14 cellular contexts compared by ENCODE assay signal in genomic region chr16:2762711-2763110, GRCh38. TPM values are rescaled to one million over a fixed set of nuclear protein-coding genes. Genes with fewer than 3 reads are reported as not detected.
DNase-seq lines count a peak whose midpoint lies in the region; ATAC-seq and TF ChIP-seq lines count a peak whose summit lies in the region.
"Had no signal": no experiment of that assay in that cellular context is flagged by ENCODE, and none has a peak within 500 bp of the region (broad histone marks: within the 10 kb centered on the region; RNA-seq: fewer than 3 reads in every experiment).

No MANE protein-coding gene starts in this region.

- ATAC-seq in natural killer cell: no peak
- no peak for ATAC-seq in natural killer cell treated with Interleukin-12 subunit alpha and Interleukin-12 subunit beta and Interleukin-15 and Interleukin-18, amount 100 ng/mL, for 72 hours
- no peak for ATAC-seq in activated T-helper 17 cell treated with anti-CD3 and anti-CD28 coated beads, Interleukin-2, amount 50 U/mL, for 72 hours (replicated peaks)
- ATAC-seq in left lobe of liver: peak; percentile 4
- no peak for ATAC-seq in HG03460 (IDR thresholded peaks at IDR 0.05; ENCODE audit: unreplicated experiment)

- H3K4me3 Mint-ChIP-seq in natural killer cell: peak overlapping the region; percentile 32
- no peak overlapping the region for H3K4me3 Mint-ChIP-seq in natural killer cell treated with Interleukin-12 subunit alpha and Interleukin-12 subunit beta and Interleukin-15 and Interleukin-18, amount 100 ng/mL, for 72 hours
- no peak overlapping the region for H3K4me3 Mint-ChIP-seq in activated T-helper 17 cell treated with anti-CD3 and anti-CD28 coated beads, Interleukin-2, amount 50 U/mL, for 72 hours
- H3K4me3 Mint-ChIP-seq in type B pancreatic cell: no peak overlapping the region

- DNase-seq in natural killer cell: no peak
- no peak for DNase-seq in natural killer cell treated with Interleukin-12 subunit alpha and Interleukin-12 subunit beta and Interleukin-15 and Interleukin-18, amount 100 ng/mL, for 72 hours (ENCODE audit: low spot score)
- DNase-seq in left lobe of liver (ENCODE audit: low spot score): no peak
- no peak for DNase-seq in type B pancreatic cell (ENCODE audit: extremely low spot score, unreplicated experiment)
- no peak for DNase-seq in NCI-H345 treated with DMSO at 0.1 percent for 48 hours (lab: John Stamatoyannopoulos, UW; ENCODE audit: unreplicated experiment)
- DNase-seq in NCI-H128 (lab: John Stamatoyannopoulos, UW; ENCODE audit: unreplicated experiment): no peak
- DNase-seq: BE2C, H7, NCI-H1436 treated with DMSO at 0.1 percent for 48 hours, NCI-H2227 treated with DMSO at 0.1 percent for 48 hours, NCI-H69 had no signal

- H3K4me1 Mint-ChIP-seq in natural killer cell (peaks cover 40 to 52% of the 10 kb centered on the region in 2 donors), type B pancreatic cell (ENCODE audit: unreplicated experiment) (peaks cover under 1% of the 10 kb centered on the region)
- H3K4me1 Mint-ChIP-seq in natural killer cell treated with Interleukin-12 subunit alpha and Interleukin-12 subunit beta and Interleukin-15 and Interleukin-18, amount 100 ng/mL, for 72 hours (ENCODE audit: low read depth in 2 of 2): peaks cover 51 to 59% of the 10 kb centered on the region in 2 donors
- peaks cover 21% of the 10 kb centered on the region for H3K4me1 Mint-ChIP-seq in activated T-helper 17 cell treated with anti-CD3 and anti-CD28 coated beads, Interleukin-2, amount 50 U/mL, for 72 hours

- H3K27me3 Mint-ChIP-seq in natural killer cell (ENCODE audit: low read depth in 2 of 2) (no peaks in the 10 kb centered on the region), type B pancreatic cell (no peaks in the 10 kb centered on the region)
- H3K27me3 Mint-ChIP-seq in natural killer cell treated with Interleukin-12 subunit alpha and Interleukin-12 subunit beta and Interleukin-15 and Interleukin-18, amount 100 ng/mL, for 72 hours: no peaks in the 10 kb centered on the region
- no peaks in the 10 kb centered on the region for H3K27me3 Mint-ChIP-seq in activated T-helper 17 cell treated with anti-CD3 and anti-CD28 coated beads, Interleukin-2, amount 50 U/mL, for 72 hours

- peak overlapping the region; percentile 75 to 84 for H3K27ac Mint-ChIP-seq in natural killer cell
- H3K27ac Mint-ChIP-seq in natural killer cell treated with Interleukin-12 subunit alpha and Interleukin-12 subunit beta and Interleukin-15 and Interleukin-18, amount 100 ng/mL, for 72 hours: peak overlapping the region in 1 of 2 donors; percentile 11
- peak overlapping the region; percentile 8 for H3K27ac Mint-ChIP-seq in activated T-helper 17 cell treated with anti-CD3 and anti-CD28 coated beads, Interleukin-2, amount 50 U/mL, for 72 hours
- H3K27ac Mint-ChIP-seq in type B pancreatic cell: peak overlapping the region; percentile 18

- TF ChIP-seq CTCF in natural killer cell (IDR thresholded peaks at IDR 0.05) (no peak), type B pancreatic cell (conservative IDR thresholded peaks at IDR 0.05) (no peak)

- intact Hi-C loops in natural killer cell (cut with micrococcal nuclease): no loop called here

- H3K9me3 Mint-ChIP-seq in natural killer cell: no peaks in the 10 kb centered on the region
- no peaks in the 10 kb centered on the region for H3K9me3 Mint-ChIP-seq in natural killer cell treated with Interleukin-12 subunit alpha and Interleukin-12 subunit beta and Interleukin-15 and Interleukin-18, amount 100 ng/mL, for 72 hours
- H3K9me3 Mint-ChIP-seq in activated T-helper 17 cell treated with anti-CD3 and anti-CD28 coated beads, Interleukin-2, amount 50 U/mL, for 72 hours: no peaks in the 10 kb centered on the region
- H3K9me3 Mint-ChIP-seq in type B pancreatic cell: peaks cover 14% of the 10 kb centered on the region

- H3K36me3 Mint-ChIP-seq in natural killer cell (peaks cover 46% of the 10 kb centered on the region), type B pancreatic cell (peaks cover 93% of the 10 kb centered on the region)
- H3K36me3 Mint-ChIP-seq in natural killer cell treated with Interleukin-12 subunit alpha and Interleukin-12 subunit beta and Interleukin-15 and Interleukin-18, amount 100 ng/mL, for 72 hours: peaks cover 69% of the 10 kb centered on the region
- peaks cover 100% of the 10 kb centered on the region for H3K36me3 Mint-ChIP-seq in activated T-helper 17 cell treated with anti-CD3 and anti-CD28 coated beads, Interleukin-2, amount 50 U/mL, for 72 hours (ENCODE audit: low read depth)

RNA-seq across cellular contexts. Expression of gene SRRM2, which starts 10.3 kb away (rescaled TPM):
- total RNA-seq in natural killer cell (1,000 to 10,000 TPM; 1,131 to 1,162 (median 1,149) TPM), left lobe of liver (378 TPM), type B pancreatic cell (ENCODE audit: low replicate concordance) (620 and 749 TPM in 2 replicates)
- total RNA-seq in natural killer cell treated with Interleukin-12 subunit alpha and Interleukin-12 subunit beta and Interleukin-15 and Interleukin-18, amount 100 ng/mL, for 72 hours: 1,000 to 10,000 TPM in 1 of 2 donors, 100 to 1,000 TPM in 1; 569 to 1,109 TPM
- total RNA-seq in activated T-helper 17 cell treated with anti-CD3 and anti-CD28 coated beads, Interleukin-2, amount 50 U/mL, for 72 hours: 100 to 1,000 TPM; 553 to 810 TPM

RNA-seq across cellular contexts. Expression of gene ELOB, which starts 14.4 kb away (rescaled TPM):
- total RNA-seq in natural killer cell (100 to 1,000 TPM; 146 to 207 (median 161) TPM), left lobe of liver (117 TPM), type B pancreatic cell (ENCODE audit: low replicate concordance) (237 and 243 TPM in 2 replicates)
- total RNA-seq in natural killer cell treated with Interleukin-12 subunit alpha and Interleukin-12 subunit beta and Interleukin-15 and Interleukin-18, amount 100 ng/mL, for 72 hours: 100 to 1,000 TPM; 196 to 201 TPM
- total RNA-seq in activated T-helper 17 cell treated with anti-CD3 and anti-CD28 coated beads, Interleukin-2, amount 50 U/mL, for 72 hours: 100 to 1,000 TPM; 160 to 280 TPM

RNA-seq across cellular contexts. Expression of gene PRSS33, which starts 24.6 kb away (rescaled TPM):
- total RNA-seq in natural killer cell (under 1 TPM; 0.20 to 0.63 (median 0.54) TPM), left lobe of liver (not detected), type B pancreatic cell (ENCODE audit: low replicate concordance) (0.39 and 2.4 TPM in 2 replicates)
- not detected for total RNA-seq in natural killer cell treated with Interleukin-12 subunit alpha and Interleukin-12 subunit beta and Interleukin-15 and Interleukin-18, amount 100 ng/mL, for 72 hours
- total RNA-seq in activated T-helper 17 cell treated with anti-CD3 and anti-CD28 coated beads, Interleukin-2, amount 50 U/mL, for 72 hours: not detected
- total RNA-seq: H7, HT1080 had no signal

RNA-seq across cellular contexts. Expression of gene PRSS41, which starts 35.6 kb away (rescaled TPM):
- under 1 TPM in 1 of 3 donors, not detected in 2; 0.33 TPM for total RNA-seq in natural killer cell
- total RNA-seq in natural killer cell treated with Interleukin-12 subunit alpha and Interleukin-12 subunit beta and Interleukin-15 and Interleukin-18, amount 100 ng/mL, for 72 hours: not detected
- not detected for total RNA-seq in activated T-helper 17 cell treated with anti-CD3 and anti-CD28 coated beads, Interleukin-2, amount 50 U/mL, for 72 hours
- total RNA-seq in left lobe of liver: not detected
- total RNA-seq in type B pancreatic cell (ENCODE audit: low replicate concordance): not detected in 2 replicates
- total RNA-seq: H7, HT1080 had no signal

RNA-seq across cellular contexts. Expression of gene PRSS27, which starts 42.7 kb away (rescaled TPM):
- total RNA-seq in natural killer cell (1 to 10 TPM in 2 of 3 donors, under 1 TPM in 1; 0.42 to 1.3 (median 1.2) TPM), left lobe of liver (0.45 TPM), type B pancreatic cell (ENCODE audit: low replicate concordance) (19.0 and 24.6 TPM in 2 replicates)
- 1 to 10 TPM; 1.1 to 1.4 TPM for total RNA-seq in natural killer cell treated with Interleukin-12 subunit alpha and Interleukin-12 subunit beta and Interleukin-15 and Interleukin-18, amount 100 ng/mL, for 72 hours
- total RNA-seq in activated T-helper 17 cell treated with anti-CD3 and anti-CD28 coated beads, Interleukin-2, amount 50 U/mL, for 72 hours: 1 to 10 TPM; 2.2 to 2.9 TPM
- total RNA-seq: HT1080 had no signal
